In the genomic region with DNA sequence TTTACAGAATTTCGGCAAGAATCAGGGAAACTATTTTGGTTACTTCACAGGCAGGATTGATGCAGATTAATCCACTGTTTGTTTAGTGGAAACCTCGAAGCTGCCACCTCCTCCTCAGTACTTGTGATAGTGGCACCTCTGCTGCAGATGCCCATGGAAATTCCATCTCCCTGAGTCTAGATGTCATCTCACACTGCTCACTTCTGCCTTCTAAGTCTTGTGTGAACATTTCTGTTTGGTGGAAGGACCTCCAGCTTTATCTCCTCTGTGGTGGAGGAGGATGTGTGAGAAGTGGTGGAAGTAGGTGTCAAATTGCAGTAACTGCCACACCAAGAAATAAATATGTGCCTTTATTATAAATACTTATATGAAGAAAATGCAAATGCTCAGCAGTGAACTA, we compare ENCODE assay signal across 18 cellular contexts. TPM values are rescaled to one million over a fixed set of nuclear protein-coding genes. Genes with fewer than 3 reads are reported as not detected.
"Had no signal": no experiment of that assay in that cellular context is flagged by ENCODE, and none has a peak within 500 bp of the region (broad histone marks: within the 10 kb centered on the region; RNA-seq: fewer than 3 reads in every experiment).

No MANE protein-coding gene starts in this region.

- H3K4me3 Mint-ChIP-seq: activated CD4-positive, alpha-beta memory T cell treated with anti-CD3 and anti-CD28 coated beads, Interleukin-2, amount 10 ng/mL, durations not matched to agents 7 days and 5 days; activated CD4-positive, alpha-beta T cell treated with anti-CD3 and anti-CD28 coated beads, Interleukin-2, amount 10 ng/mL, durations not matched to agents 24 days and 14 days; activated naive CD8-positive, alpha-beta T cell treated with anti-CD3 and anti-CD28 coated beads, Interleukin-2, amount 50 U/mL, for 24 hours; T-cell had no signal

- DNase-seq: activated CD4-positive, alpha-beta memory T cell treated with anti-CD3 and anti-CD28 coated beads, Interleukin-2, amount 10 ng/mL, durations not matched to agents 7 days and 5 days; activated CD4-positive, alpha-beta T cell treated with anti-CD3 and anti-CD28 coated beads, Interleukin-2, amount 10 ng/mL, durations not matched to agents 24 days and 14 days; activated effector memory CD4-positive, alpha-beta T cell treated with anti-CD3 and anti-CD28 coated beads, Interleukin-2, amount 50 U/mL, for 16 hours; activated naive CD4-positive, alpha-beta T cell treated with anti-CD3 and anti-CD28 coated beads, Interleukin-2, amount 50 U/mL, for 16 hours; activated naive CD8-positive, alpha-beta T cell treated with anti-CD3 and anti-CD28 coated beads, Interleukin-2, amount 50 U/mL, for 24 hours; body of pancreas; effector CD8-positive, alpha-beta T cell; foreskin melanocyte; lower lobe of right lung; naive thymus-derived CD8-positive, alpha-beta T cell; spleen; stimulated activated CD4-positive, alpha-beta T cell treated with anti-CD3 and anti-CD28 coated beads, Interleukin-4, amount 100 ng/mL, for 1 hour; stomach had no signal

- ATAC-seq: activated CD4-positive, CD25-positive, alpha-beta regulatory T cell treated with anti-CD3 and anti-CD28 coated beads, Interleukin-2, amount 50 U/mL, for 24 hours; activated naive CD8-positive, alpha-beta T cell treated with anti-CD3 and anti-CD28 coated beads, Interleukin-2, amount 50 U/mL, for 24 hours; body of pancreas; left lobe of liver; naive thymus-derived CD8-positive, alpha-beta T cell had no signal

- H3K27me3 Mint-ChIP-seq: progenitor cell of endocrine pancreas had no signal

- H3K36me3 Mint-ChIP-seq: naive thymus-derived CD8-positive, alpha-beta T cell; T-cell had no signal

- H3K27ac Mint-ChIP-seq: activated CD4-positive, alpha-beta memory T cell treated with anti-CD3 and anti-CD28 coated beads, Interleukin-2, amount 10 ng/mL, durations not matched to agents 7 days and 5 days; activated CD4-positive, alpha-beta T cell treated with anti-CD3 and anti-CD28 coated beads, Interleukin-2, amount 10 ng/mL, durations not matched to agents 24 days and 14 days; activated naive CD8-positive, alpha-beta T cell treated with anti-CD3 and anti-CD28 coated beads, Interleukin-2, amount 50 U/mL, for 24 hours; progenitor cell of endocrine pancreas had no signal

- H3K9me3 Mint-ChIP-seq: activated CD4-positive, alpha-beta memory T cell treated with anti-CD3 and anti-CD28 coated beads, Interleukin-2, amount 10 ng/mL, durations not matched to agents 7 days and 5 days; activated CD4-positive, alpha-beta T cell treated with anti-CD3 and anti-CD28 coated beads, Interleukin-2, amount 10 ng/mL, durations not matched to agents 24 days and 14 days; T-cell had no signal

RNA-seq across cellular contexts. Expression of gene GPR141, which starts 25.8 kb away (rescaled TPM):
- polyA plus RNA-seq: cardiac muscle cell had no signal
